In the genomic region with DNA sequence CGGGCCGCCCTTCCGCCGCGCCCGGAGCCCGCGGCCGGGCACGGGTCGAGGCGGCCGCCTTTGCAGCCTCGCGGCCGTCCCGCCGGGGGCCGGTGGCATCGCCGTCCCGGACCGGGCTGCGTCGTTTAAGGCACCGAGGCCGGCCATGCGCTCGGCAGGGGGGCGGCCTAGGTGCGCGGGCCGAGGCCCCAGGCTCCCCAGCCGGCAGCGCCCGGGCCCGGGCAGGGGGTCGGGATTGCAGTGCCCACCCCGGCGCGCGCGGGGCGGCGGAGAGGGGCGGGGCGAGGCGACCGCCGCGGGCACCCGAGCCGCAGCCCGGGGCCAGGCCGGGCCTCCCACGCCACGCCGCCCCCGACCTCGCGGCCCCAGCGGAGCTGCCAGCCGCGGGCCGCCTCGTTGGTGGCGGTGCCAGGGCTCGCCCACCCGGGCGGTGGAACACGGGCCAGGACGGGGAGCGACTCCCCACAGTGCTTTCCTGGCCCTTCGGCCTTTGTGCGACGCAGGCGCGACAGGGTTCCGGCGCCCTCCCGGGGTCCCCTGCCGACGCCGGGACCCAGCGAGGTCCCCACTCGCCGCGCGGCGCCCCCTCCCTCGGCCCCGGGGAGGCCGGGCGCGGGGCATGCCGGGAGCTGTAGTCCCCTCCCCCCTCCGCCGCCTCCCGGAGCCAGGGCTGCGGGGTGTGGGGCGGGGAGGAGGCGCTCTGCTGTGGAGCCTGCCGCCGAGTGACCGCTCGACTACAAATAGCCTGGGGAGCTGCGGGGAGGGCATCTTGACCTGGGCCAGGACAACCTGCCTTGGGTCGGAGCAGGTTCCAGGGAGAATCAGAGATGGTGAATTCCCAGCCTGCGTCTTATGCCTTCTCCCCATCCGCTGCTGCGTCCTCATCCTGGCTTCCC, we compare ENCODE assay signal across 8 cellular contexts. TPM values are rescaled to one million over a fixed set of nuclear protein-coding genes. Genes with fewer than 3 reads are reported as not detected.
DNase-seq lines count a peak whose midpoint lies in the region; ATAC-seq, FAIRE-seq and TF ChIP-seq lines count a peak whose summit lies in the region.

No MANE protein-coding gene starts in this region.

- H3K27me3 ChIP-seq in right atrium auricular region: no peaks in the 10 kb centered on the region
- no peaks in the 10 kb centered on the region for H3K27me3 ChIP-seq in psoas muscle (ENCODE audit: insufficient read depth in 3 of 3, low read length in 2 of 3)

- WGBS in psoas muscle, 3 donors: 0 to 1% (median 1%) methylated on average over 38 to 111 of the region's 111 CpGs

- peak; percentile 56 for FAIRE-seq in urothelium cell line (lab: Jason Lieb, UNC)

- H3K27me3 Mint-ChIP-seq in IgD-negative memory B cell: no peaks in the 10 kb centered on the region

- peak; percentile 56 for ATAC-seq in GM21528 (IDR thresholded peaks at IDR 0.05; ENCODE audit: low FRiP score, unreplicated experiment)
- peak; percentile 91 to 93 (median 92) for ATAC-seq in psoas muscle

- H3K4me3 Mint-ChIP-seq in IgD-negative memory B cell: peak overlapping the region; percentile 87 to 97 (median 92)

- H3K9me3 ChIP-seq in right atrium auricular region: no peaks in the 10 kb centered on the region
- no peaks in the 10 kb centered on the region for H3K9me3 ChIP-seq in psoas muscle

- intact Hi-C loops in psoas muscle (cut with DNase I): no loop called here

- H3K36me3 ChIP-seq in right atrium auricular region: peaks cover 29% of the 10 kb centered on the region
- peaks cover 12 to 42% of the 10 kb centered on the region in 2 donors for H3K36me3 ChIP-seq in psoas muscle (ENCODE audit: insufficient read depth in 1 of 2, low read depth in 1 of 2)

- peak; percentile 69 for DNase-seq in ELR (ENCODE audit: low read depth)
- peak; percentile 51 for DNase-seq in SW480 (ENCODE audit: low spot score)
- DNase-seq in amniotic epithelial cell (ENCODE audit: low read depth): peak; percentile 32
- DNase-seq in right atrium auricular region (ENCODE audit: low spot score): peak; percentile 76
- DNase-seq in psoas muscle: peak; percentile 87 to 93
- DNase-seq in urothelium cell line (ENCODE audit: low spot score): peak; percentile 96

- no peaks in the 10 kb centered on the region for H3K36me3 Mint-ChIP-seq in IgD-negative memory B cell

- peak overlapping the region; percentile 77 to 84 for H3K4me3 ChIP-seq in right atrium auricular region
- peak overlapping the region; percentile 93 for H3K4me3 ChIP-seq in psoas muscle

- TF ChIP-seq CTCF in right atrium auricular region (IDR thresholded peaks at IDR 0.05) (peak in 1 of 2 donors; percentile 15), psoas muscle (IDR thresholded peaks at IDR 0.05) (no peak)

- peaks cover 11 to 14% (median 13%) of the 10 kb centered on the region in 3 donors for H3K4me1 Mint-ChIP-seq in IgD-negative memory B cell

- peaks cover 0 to 29% of the 10 kb centered on the region in 2 donors for H3K4me1 ChIP-seq in right atrium auricular region
- peaks cover 16% of the 10 kb centered on the region for H3K4me1 ChIP-seq in psoas muscle

- H3K27ac Mint-ChIP-seq in IgD-negative memory B cell: peak overlapping the region; percentile 93 to 97 (median 95)

- peak overlapping the region; percentile 84 to 85 for H3K27ac ChIP-seq in right atrium auricular region
- H3K27ac ChIP-seq in psoas muscle: peak overlapping the region; percentile 92

- H3K9me3 Mint-ChIP-seq in IgD-negative memory B cell: no peaks in the 10 kb centered on the region

RNA-seq across cellular contexts. Expression of a gene that starts 0.8 kb away (rescaled TPM):
- polyA plus RNA-seq in IgD-negative memory B cell (31.9 TPM), psoas muscle (100 to 1,000 TPM in 1 of 3 donors, 10 to 100 TPM in 2; 62.4 to 116 (median 86.2) TPM)
- total RNA-seq in right atrium auricular region (10 to 100 TPM; 25.6 to 29.2 TPM), psoas muscle (100 to 1,000 TPM in 2 of 4 donors, 10 to 100 TPM in 2; 80.7 to 122 (median 92.0) TPM)

RNA-seq across cellular contexts. Expression of a gene that starts 16.9 kb away (rescaled TPM):
- polyA plus RNA-seq in IgD-negative memory B cell: 57.9 TPM
- 10 to 100 TPM; 12.7 to 13.7 TPM for total RNA-seq in right atrium auricular region
- total RNA-seq in psoas muscle: 10 to 100 TPM in 2 of 4 donors, 1 to 10 TPM in 2; 5.1 to 12.0 (median 9.3) TPM
- 10 to 100 TPM in 1 of 3 donors, 1 to 10 TPM in 2; 7.8 to 12.8 (median 8.8) TPM for polyA plus RNA-seq in psoas muscle

RNA-seq across cellular contexts. Expression of a gene that starts 39.3 kb away (rescaled TPM):
- polyA plus RNA-seq in IgD-negative memory B cell (1.7 TPM), psoas muscle (1 to 10 TPM; 1.0 to 1.3 (median 1.3) TPM)
- total RNA-seq in right atrium auricular region (1 to 10 TPM in 1 of 2 donors, under 1 TPM in 1; 0.59 to 3.0 TPM), psoas muscle (1 to 10 TPM in 2 of 4 donors, under 1 TPM in 2; 0.96 to 2.4 (median 1.1) TPM)

Comparison
In these comparisons a context has a peak if more than half of its experiments do, and no peak if none do; other contexts are left out.
1. Peak in every context shown above with its lines: DNase-seq, ATAC-seq, H3K4me3 ChIP-seq and H3K27ac ChIP-seq.
2. DNase-seq: peak in every context shown above with its lines; median percentile 96 in urothelium cell line; 90 in psoas muscle; 76 in right atrium auricular region; 69 in ELR; 51 in SW480; 32 in amniotic epithelial cell.